17 cellular contexts compared by ENCODE assay signal in the genomic region with DNA sequence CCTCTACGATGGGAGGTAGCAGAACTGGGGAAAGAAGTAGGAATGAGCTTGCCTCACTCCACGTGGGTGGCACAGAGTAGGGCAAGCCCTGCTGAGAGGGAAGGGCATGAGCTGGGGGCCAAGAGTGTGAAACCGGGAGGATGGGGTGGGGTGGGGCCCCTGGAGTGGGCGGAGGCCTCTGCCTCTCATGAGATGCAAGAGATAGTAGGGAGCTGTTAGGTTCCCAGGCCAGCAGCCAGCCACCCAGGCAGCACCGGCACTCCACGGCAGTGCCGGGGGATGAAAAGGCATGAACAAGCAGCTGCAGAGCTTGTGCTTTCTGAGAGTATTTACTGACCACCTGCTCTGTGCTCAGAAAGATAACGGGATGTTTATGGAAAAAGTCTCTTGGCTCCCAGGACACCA. TPM values are rescaled to one million over a fixed set of nuclear protein-coding genes. Genes with fewer than 3 reads are reported as not detected.
DNase-seq lines count a peak whose midpoint lies in the region; ATAC-seq, FAIRE-seq and TF ChIP-seq lines count a peak whose summit lies in the region.
"Had no signal": no experiment of that assay in that cellular context is flagged by ENCODE, and none has a peak within 500 bp of the region (broad histone marks: within the 10 kb centered on the region; RNA-seq: fewer than 3 reads in every experiment).

No MANE protein-coding gene starts in this region.

- no peak overlapping the region for H2AFZ ChIP-seq in K562 (ENCODE audit: low read depth, low read length)
- H2AFZ ChIP-seq in smooth muscle cell (ENCODE audit: low read depth): no peak overlapping the region

- H3K36me3 ChIP-seq in HEK293 (ENCODE audit: control insufficient read depth in 2 of 2, insufficient read depth in 1 of 2, low read length in 2 of 2): no peaks in the 10 kb centered on the region
- H3K36me3 ChIP-seq in K562 (ENCODE audit: control insufficient read depth, insufficient read depth, low read length): no peaks in the 10 kb centered on the region
- H3K36me3 ChIP-seq in left lung: no peaks in the 10 kb centered on the region
- no peaks in the 10 kb centered on the region for H3K36me3 ChIP-seq in smooth muscle cell (ENCODE audit: low read depth)
- H3K36me3 ChIP-seq: BLaER1 had no signal

- in situ Hi-C loops in K562 (cut with MboI): no loop called here

- TF ChIP-seq RAD21 in K562 (CRISPR knock-in tag; conservative IDR thresholded peaks at IDR 0.05 in 1 of 2, IDR thresholded peaks at IDR 0.05 in 1 of 2): no peak

- 2% methylated on average over 8 of the region's 8 CpGs for WGBS in K562 (ENCODE audit: insufficient coverage, low coverage, missing lambda C conversion rate)
- 69% methylated on average over 8 of the region's 8 CpGs for WGBS in smooth muscle cell (ENCODE audit: low lambda C conversion rate)

- no TSS peak for BruUV-seq in K562 (replicated peaks; lab: Mats Ljungman, UMichigan)

- peak overlapping the region; percentile 97 for H3K27ac ChIP-seq in C4-2B
- no peak overlapping the region for H3K27ac ChIP-seq in HEK293 (ENCODE audit: extremely low read depth, low read depth, low read length)
- H3K27ac ChIP-seq in K562 (ENCODE audit: extremely low read depth, low read depth, low read length): no peak overlapping the region
- H3K27ac ChIP-seq in left lung: no peak overlapping the region
- H3K27ac ChIP-seq in smooth muscle cell (ENCODE audit: low read depth): no peak overlapping the region
- H3K27ac ChIP-seq: BLaER1 had no signal

- no peaks in the 10 kb centered on the region for H3K79me2 ChIP-seq in K562 (ENCODE audit: control insufficient read depth, insufficient read depth, low read length)
- H3K79me2 ChIP-seq in smooth muscle cell (ENCODE audit: low read depth): no peaks in the 10 kb centered on the region

- peak; percentile 49 for ATAC-seq in K562
- ATAC-seq in left lung: peak; percentile 4
- ATAC-seq: GM12878 had no signal

- H3K27me3 ChIP-seq in K562 (ENCODE audit: control insufficient read depth in 2 of 2, insufficient read depth in 2 of 2, low read length in 2 of 2) (peaks cover 31 to 56% of the 10 kb centered on the region in 2 experiments), left lung (no peaks in the 10 kb centered on the region), smooth muscle cell (ENCODE audit: low read depth) (no peaks in the 10 kb centered on the region)
- H3K27me3 ChIP-seq: BLaER1 had no signal

- no peaks in the 10 kb centered on the region for H3K9me1 ChIP-seq in K562 (ENCODE audit: control insufficient read depth, insufficient read depth, low read length)

- H3K9ac ChIP-seq in K562 (ENCODE audit: insufficient read depth in 1 of 2, low read depth in 2 of 2, low read length in 2 of 2) (no peak overlapping the region), smooth muscle cell (ENCODE audit: low read depth) (no peak overlapping the region)
- H3K9ac ChIP-seq: BLaER1 had no signal

- H3K4me3 ChIP-seq in HEK293 (ENCODE audit: low read depth, low read length) (no peak overlapping the region), K562 (no peak overlapping the region), left lung (no peak overlapping the region), smooth muscle cell (no peak overlapping the region)
- H3K4me3 ChIP-seq: BLaER1, GM12878 had no signal

- H3F3A ChIP-seq in smooth muscle cell (ENCODE audit: low read depth): no peaks in the 10 kb centered on the region

- no peak for TF ChIP-seq EP300 in K562 (IDR thresholded peaks at IDR 0.05; ENCODE audit: low read length)

- H3K9me3 ChIP-seq in HEK293 (ENCODE audit: control insufficient read depth, insufficient read depth, low read depth, low read length): no peaks in the 10 kb centered on the region
- H3K9me3 ChIP-seq in K562 (replicated peaks; ENCODE audit: control insufficient read depth, insufficient read depth, low read depth, low read length): no peaks in the 10 kb centered on the region
- no peaks in the 10 kb centered on the region for H3K9me3 ChIP-seq in left lung
- no peaks in the 10 kb centered on the region for H3K9me3 ChIP-seq in smooth muscle cell (replicated peaks; ENCODE audit: low read depth)
- H3K9me3 ChIP-seq: BLaER1 had no signal

- TF ChIP-seq CTCF in C4-2B (conservative IDR thresholded peaks at IDR 0.05) (no peak), HEK293 (tag by site-specific recombination; IDR thresholded peaks at IDR 0.05) (no peak), K562 (IDR thresholded peaks at IDR 0.05 in 2 of 3, conservative IDR thresholded peaks at IDR 0.05 in 1 of 3; ENCODE audit: insufficient read depth in 2 of 3, low read depth in 1 of 3, low read length in 3 of 3) (no peak), left lung (IDR thresholded peaks at IDR 0.05) (no peak), smooth muscle cell (IDR thresholded peaks at IDR 0.05; ENCODE audit: borderline replicate concordance, insufficient read depth, poor library complexity, severe bottlenecking) (no peak)

- intact Hi-C loops in K562 (cut with micrococcal nuclease): no loop called here
- intact Hi-C loops in left lung (cut with DNase I): no loop called here

- POLR2A ChIA-PET in HEK293 (lab: Yijun Ruan, JAX): no interaction called here
- POLR2A ChIA-PET in K562 (lab: Yijun Ruan, JAX): interaction anchor here (0.5 kb wide), 1 partner anchor 34 kb away, joined by 3 read pairs; no protein-coding TSS in a partner anchor

- no peak for TF ChIP-seq POLR2A in K562 (conservative IDR thresholded peaks at IDR 0.05)

- FAIRE-seq in K562 (lab: Jason Lieb, UNC): no peak
- FAIRE-seq: GM12878 had no signal

- H4K20me1 ChIP-seq in K562 (replicated peaks; ENCODE audit: control insufficient read depth, insufficient read depth, low read length): no peaks in the 10 kb centered on the region; the same call in 1 of the 2 replicates
- no peaks in the 10 kb centered on the region for H4K20me1 ChIP-seq in smooth muscle cell (ENCODE audit: low read depth)
- H4K20me1 ChIP-seq: BLaER1 had no signal

- DNase-seq in K562 (ENCODE audit: extremely low read depth in 1 of 4, low spot score in 3 of 4) (peak in 3 of 4 experiments; percentile 19 to 59 (median 53)), left lung (no peak), NCI-H446 treated with DMSO at 0.1 percent for 48 hours (lab: John Stamatoyannopoulos, UW) (no peak), smooth muscle cell (lab: John Stamatoyannopoulos, UW; ENCODE audit: unreplicated experiment) (no peak), A172 (ENCODE audit: low spot score) (no peak)
- DNase-seq: DMS79, HCEC 1CT, NCI-H1694 treated with DMSO at 0.1 percent for 48 hours, NCI-H510A treated with DMSO at 0.1 percent for 48 hours, SW 1271 had no signal

- H3K4me1 ChIP-seq in HEK293 (ENCODE audit: control insufficient read depth, insufficient read depth, low read length): no peaks in the 10 kb centered on the region
- H3K4me1 ChIP-seq in K562 (replicated peaks in 1 of 2; ENCODE audit: control insufficient read depth in 2 of 2, insufficient read depth in 2 of 2, low read length in 2 of 2): peaks cover 0 to 7% of the 10 kb centered on the region in 2 experiments; a peak in 4 of 5 replicates
- H3K4me1 ChIP-seq in left lung: peaks cover 0 to 3% of the 10 kb centered on the region in 2 donors
- no peaks in the 10 kb centered on the region for H3K4me1 ChIP-seq in smooth muscle cell (ENCODE audit: low read depth)
- H3K4me1 ChIP-seq: BLaER1 had no signal

- CTCF ChIA-PET in HEK293 (lab: Yijun Ruan, JAX): no interaction called here
- CTCF ChIA-PET in K562 (lab: Yijun Ruan, JAX; ENCODE audit: low intra/inter-chr PET ratio): no interaction called here

- H3K4me2 ChIP-seq in K562 (ENCODE audit: insufficient read depth, low read length) (no peak overlapping the region), smooth muscle cell (no peak overlapping the region)
- H3K4me2 ChIP-seq: BLaER1 had no signal

RNA-seq across cellular contexts. Expression of a gene that starts 24.4 kb away (rescaled TPM):
- total RNA-seq in K562 (2011; cell fraction: chromatin; rRNA removed; ENCODE audit: low replicate concordance): 0.35 TPM in 1 of 2 replicates, not detected in the other
- total RNA-seq in K562 (2011; cell fraction: nucleolus; rRNA removed): 0.17 TPM in 1 of 2 replicates, not detected in the other
- total RNA-seq in K562 (2011; cell fraction: nucleoplasm; rRNA removed): not detected in 2 replicates
- total RNA-seq in K562 (2014; rRNA removed) (not detected in 2 replicates), K562 (2014; rRNA removed; fragmentation: Illumina TruSeq; extraction: Trizol) (not detected in 2 replicates), K562 (2015; rRNA removed; fragmentation: Illumina TruSeq; extraction: Trizol) (not detected in 2 replicates), K562 (2021) (not detected in 2 replicates), left lung (1 to 10 TPM in 1 of 2 donors, under 1 TPM in 1; 0.12 to 1.2 TPM), smooth muscle cell (0.45 and 1.6 TPM in 2 replicates)
- polyA plus RNA-seq in K562 (2011; rRNA removed) (0.03 TPM in 1 of 2 replicates, not detected in the other), K562 (2014; fragmentation: Illumina TruSeq; extraction: Trizol) (not detected in 2 replicates), K562 (2014; fragmentation: Nextera tagmentation; extraction: Ambion mirVana) (not detected), K562 (2014; rRNA removed) (not detected in 2 replicates), smooth muscle cell (not detected in 2 replicates)
- 0.04 TPM in 1 of 2 replicates, not detected in the other for polyA plus RNA-seq in K562 (2011; cell fraction: cytosol; rRNA removed)
- 0.10 TPM in 1 of 2 replicates, not detected in the other for polyA plus RNA-seq in K562 (2011; cell fraction: nucleus; rRNA removed)
- not detected in 2 replicates for polyA plus RNA-seq in K562 (2012)
- polyA minus RNA-seq in K562 (2011; rRNA and poly(A)+ RNA removed): not detected in 2 replicates
- not detected in 2 replicates for polyA minus RNA-seq in K562 (2011; cell fraction: cytosol; rRNA and poly(A)+ RNA removed)
- not detected in 2 replicates for polyA minus RNA-seq in K562 (2011; cell fraction: nucleus; rRNA and poly(A)+ RNA removed)
- total RNA-seq in A172 (2014; rRNA removed; shearing (Covaris generic)): not detected in 2 replicates
- total RNA-seq: G401, HT1080, RPMI7951 had no signal

RNA-seq across cellular contexts. Expression of a gene that starts 49.1 kb away (rescaled TPM):
- not detected in 2 replicates for total RNA-seq in K562 (2011; cell fraction: chromatin; rRNA removed; ENCODE audit: low replicate concordance)
- total RNA-seq in K562 (2011; cell fraction: nucleolus; rRNA removed): not detected in 2 replicates
- not detected in 2 replicates for total RNA-seq in K562 (2011; cell fraction: nucleoplasm; rRNA removed)
- total RNA-seq in K562 (2014; rRNA removed) (not detected in 2 replicates), K562 (2014; rRNA removed; fragmentation: Illumina TruSeq; extraction: Trizol) (not detected in 2 replicates), K562 (2015; rRNA removed; fragmentation: Illumina TruSeq; extraction: Trizol) (not detected in 2 replicates), K562 (2021) (0.04 TPM in 1 of 2 replicates, not detected in the other), left lung (under 1 TPM; 0.08 to 0.15 TPM), smooth muscle cell (0.36 TPM in 1 of 2 replicates, not detected in the other)
- polyA plus RNA-seq in K562 (2011; rRNA removed) (0.04 TPM in 1 of 2 replicates, not detected in the other), K562 (2014; fragmentation: Illumina TruSeq; extraction: Trizol) (not detected in 2 replicates), K562 (2014; fragmentation: Nextera tagmentation; extraction: Ambion mirVana) (not detected), K562 (2014; rRNA removed) (not detected in 2 replicates), smooth muscle cell (0.17 TPM in 1 of 2 replicates, not detected in the other)
- polyA plus RNA-seq in K562 (2011; cell fraction: cytosol; rRNA removed): not detected in 2 replicates
- polyA plus RNA-seq in K562 (2011; cell fraction: nucleus; rRNA removed): 0.06 TPM in 1 of 2 replicates, not detected in the other
- polyA plus RNA-seq in K562 (2012): 0.03 TPM in 1 of 2 replicates, not detected in the other
- polyA minus RNA-seq in K562 (2011; rRNA and poly(A)+ RNA removed): not detected in 2 replicates
- polyA minus RNA-seq in K562 (2011; cell fraction: cytosol; rRNA and poly(A)+ RNA removed): not detected in 2 replicates
- polyA minus RNA-seq in K562 (2011; cell fraction: nucleus; rRNA and poly(A)+ RNA removed): not detected in 2 replicates
- not detected in 2 replicates for total RNA-seq in A172 (2014; rRNA removed; shearing (Covaris generic))
- total RNA-seq: GM12878, HT1080, RPMI7951 had no signal

Comparison
In these comparisons a context has a peak if more than half of its experiments do, and no peak if none do; other contexts are left out.
1. DNase-seq: peak in K562 (3 of 4); none in left lung (0 of 2), NCI-H446 treated with DMSO at 0.1 percent for 48 hours (single experiment), smooth muscle cell (single experiment) and A172 (single experiment).